ENCODE assay signal across 27 cellular contexts in genomic region chr3:189143321-189143720, GRCh38. TPM values are rescaled to one million over a fixed set of nuclear protein-coding genes. Genes with fewer than 3 reads are reported as not detected.
DNase-seq lines count a peak whose midpoint lies in the region; ATAC-seq and TF ChIP-seq lines count a peak whose summit lies in the region.
"Had no signal": no experiment of that assay in that cellular context is flagged by ENCODE, and none has a peak within 500 bp of the region (broad histone marks: within the 10 kb centered on the region; RNA-seq: fewer than 3 reads in every experiment).

No MANE protein-coding gene starts in this region.

- TF ChIP-seq POLR2A in breast epithelium (IDR thresholded peaks at IDR 0.05): no peak
- no peak for TF ChIP-seq POLR2A in uterus (IDR thresholded peaks at IDR 0.05)

- H3K4me3 Mint-ChIP-seq in MCF 10A (ENCODE audit: unreplicated experiment) (no peak overlapping the region), T-cell (no peak overlapping the region), GM23338 (no peak overlapping the region)
- H3K4me3 Mint-ChIP-seq: activated CD4-positive, alpha-beta T cell treated with anti-CD3 and anti-CD28 coated beads, Interleukin-2, amount 10 ng/mL, durations not matched to agents 7 days and 5 days; activated CD8-positive, alpha-beta memory T cell treated with anti-CD3 and anti-CD28 coated beads, Interleukin-2, amount 10 ng/mL, durations not matched to agents 7 days and 5 days; brain; CD8-positive, alpha-beta T cell; stimulated activated naive CD8-positive, alpha-beta T cell treated with anti-CD3 and anti-CD28 coated beads, Interleukin-15, Interleukin-2, amounts not matched to agents 100 ng/mL and 50 ng/mL, for 24 hours; WTC11 had no signal

- POLR2A ChIA-PET in MCF 10A (lab: Yijun Ruan, JAX) (interaction anchor here (0.6 to 1.6 kb wide), 4 partner anchors 21 to 639 kb away, joined by 3 to 5 read pairs (median 4); no protein-coding TSS in a partner anchor), T-cell (lab: Charles Lee) (no interaction called here)

- DNase-seq in breast epithelium (ENCODE audit: low spot score in 2 of 2): no peak
- DNase-seq in MCF 10A (ENCODE audit: unreplicated experiment): no peak
- DNase-seq in T-cell: no peak
- DNase-seq in iris pigment epithelial cell (ENCODE audit: low read depth): peak; percentile 23
- DNase-seq in uterus: no peak
- DNase-seq in GM23338 (ENCODE audit: low spot score): no peak
- no peak for DNase-seq in T-helper 1 cell
- no peak for DNase-seq in NCI-H2081 treated with DMSO at 0.1 percent for 48 hours (lab: John Stamatoyannopoulos, UW)
- DNase-seq: activated CD4-positive, alpha-beta T cell treated with anti-CD3 and anti-CD28 coated beads, Interleukin-2, amount 10 ng/mL, durations not matched to agents 7 days and 5 days; activated CD8-positive, alpha-beta memory T cell treated with anti-CD3 and anti-CD28 coated beads, Interleukin-2, amount 10 ng/mL, durations not matched to agents 7 days and 5 days; activated naive CD4-positive, alpha-beta T cell treated with Interleukin-2 at 50 U/mL for 16 hours; activated T-cell treated with anti-CD3 and anti-CD28 coated beads, Interleukin-2, amount 50 U/mL, for 48 hours; DMS 273 treated with DMSO at 0.1 percent for 48 hours; heart right ventricle; left cardiac atrium; mammary epithelial cell; NCI-H1436; NCI-H2107; NCI-H446 treated with DMSO at 0.1 percent for 48 hours; PC-9; thyroid gland had no signal

- H3K4me3 ChIP-seq in breast epithelium: no peak overlapping the region
- no peak overlapping the region for H3K4me3 ChIP-seq in uterus
- H3K4me3 ChIP-seq in GM23338: no peak overlapping the region
- H3K4me3 ChIP-seq: heart right ventricle, PC-9, thyroid gland had no signal

- H3K9me2 ChIP-seq in GM23338 (ENCODE audit: insufficient read depth): no peaks in the 10 kb centered on the region

- H3K4me1 Mint-ChIP-seq in MCF 10A (ENCODE audit: insufficient read depth, unreplicated experiment): peaks cover 6% of the 10 kb centered on the region
- peaks cover 12 to 37% (median 36%) of the 10 kb centered on the region in 3 donors for H3K4me1 Mint-ChIP-seq in T-cell
- peaks cover 6% of the 10 kb centered on the region for H3K4me1 Mint-ChIP-seq in GM23338

- H3K36me3 Mint-ChIP-seq in MCF 10A (ENCODE audit: insufficient read depth, unreplicated experiment) (no peaks in the 10 kb centered on the region), T-cell (no peaks in the 10 kb centered on the region), GM23338 (ENCODE audit: low read depth) (no peaks in the 10 kb centered on the region)
- H3K36me3 Mint-ChIP-seq: brain; CD8-positive, alpha-beta T cell; WTC11 had no signal

- no peak overlapping the region for H2AFZ ChIP-seq in GM23338
- H2AFZ ChIP-seq: PC-9 had no signal

- H3K27ac Mint-ChIP-seq in MCF 10A (ENCODE audit: low read depth, unreplicated experiment): no peak overlapping the region
- peak overlapping the region; percentile 2 to 9 for H3K27ac Mint-ChIP-seq in T-cell
- no peak overlapping the region for H3K27ac Mint-ChIP-seq in GM23338
- H3K27ac Mint-ChIP-seq: activated CD4-positive, alpha-beta T cell treated with anti-CD3 and anti-CD28 coated beads, Interleukin-2, amount 10 ng/mL, durations not matched to agents 7 days and 5 days; brain; stimulated activated naive CD8-positive, alpha-beta T cell treated with anti-CD3 and anti-CD28 coated beads, Interleukin-15, Interleukin-2, amounts not matched to agents 100 ng/mL and 50 ng/mL, for 24 hours; WTC11 had no signal

- no peak overlapping the region for H3K4me2 ChIP-seq in GM23338
- H3K4me2 ChIP-seq: PC-9 had no signal

- CTCF ChIA-PET in MCF 10A (lab: Yijun Ruan, JAX) (interaction anchor here (0.7 to 4.1 kb wide), 2 partner anchors 143 to 1404 kb away, joined by 3 to 27 read pairs; no protein-coding TSS in a partner anchor), T-cell (lab: Charles Lee) (interaction anchor here (0.5 to 7.1 kb wide), 12 partner anchors 22 to 1404 kb away, joined by 3 to 81 read pairs (median 6); partner anchors contain the start of gene BCL6 (in 1 of the 2))

- H4K20me1 ChIP-seq in GM23338 (replicated peaks; ENCODE audit: insufficient read depth): no peaks in the 10 kb centered on the region

- no peaks in the 10 kb centered on the region for H3F3A ChIP-seq in GM23338 (replicated peaks; ENCODE audit: low read depth)

- no peaks in the 10 kb centered on the region for H3K27me3 ChIP-seq in breast epithelium
- H3K27me3 ChIP-seq in uterus: no peaks in the 10 kb centered on the region
- no peaks in the 10 kb centered on the region for H3K27me3 ChIP-seq in GM23338 (ENCODE audit: insufficient read depth)
- H3K27me3 ChIP-seq: heart right ventricle, thyroid gland had no signal

- no peak for ATAC-seq in T-cell (replicated peaks in 1 of 4)
- ATAC-seq in GM23338: no peak
- ATAC-seq: heart right ventricle, Right ventricle myocardium inferior, WTC11 had no signal

- H3K36me3 ChIP-seq in breast epithelium: no peaks in the 10 kb centered on the region
- H3K36me3 ChIP-seq in uterus: no peaks in the 10 kb centered on the region
- no peaks in the 10 kb centered on the region for H3K36me3 ChIP-seq in GM23338 (ENCODE audit: insufficient read depth)
- H3K36me3 ChIP-seq: heart right ventricle, thyroid gland had no signal

- H3K27me3 Mint-ChIP-seq in MCF 10A (ENCODE audit: insufficient read depth, unreplicated experiment) (peaks cover 11% of the 10 kb centered on the region), T-cell (no peaks in the 10 kb centered on the region), GM23338 (ENCODE audit: insufficient read depth, low read depth, poor library complexity) (peaks cover 7% of the 10 kb centered on the region)
- H3K27me3 Mint-ChIP-seq: activated CD8-positive, alpha-beta memory T cell treated with anti-CD3 and anti-CD28 coated beads, Interleukin-2, amount 10 ng/mL, durations not matched to agents 7 days and 5 days; stimulated activated naive CD8-positive, alpha-beta T cell treated with anti-CD3 and anti-CD28 coated beads, Interleukin-15, Interleukin-2, amounts not matched to agents 100 ng/mL and 50 ng/mL, for 24 hours had no signal

- intact Hi-C loops in breast epithelium (cut with DNase I; ENCODE audit: low total_unique reads): no loop called here
- intact Hi-C loops in MCF 10A (cut with micrococcal nuclease): loop anchor here (10.0 kb wide), 1 partner anchor 1919 kb away; no protein-coding TSS in a partner anchor
- intact Hi-C loops in uterus (cut with DNase I; ENCODE audit: low total_unique reads): loop anchor here (10.0 kb wide), 1 partner anchor 179 kb away; no protein-coding TSS in a partner anchor

- H3K27ac ChIP-seq in breast epithelium: peak overlapping the region; percentile 14 to 61
- peak overlapping the region; percentile 68 for H3K27ac ChIP-seq in uterus
- H3K27ac ChIP-seq in GM23338 (ENCODE audit: low read depth): no peak overlapping the region
- H3K27ac ChIP-seq: PC-9, thyroid gland had no signal

- BruUV-seq in MCF 10A (replicated peaks; lab: Mats Ljungman, UMichigan): no TSS peak

- no peaks in the 10 kb centered on the region for H3K79me2 ChIP-seq in GM23338 (replicated peaks; ENCODE audit: insufficient read depth)

- H3K4me1 ChIP-seq in breast epithelium (no peaks in the 10 kb centered on the region), uterus (peaks cover 13 to 17% of the 10 kb centered on the region in 2 donors), GM23338 (ENCODE audit: insufficient read depth) (no peaks in the 10 kb centered on the region)

- no peak for TF ChIP-seq CTCF in breast epithelium (IDR thresholded peaks at IDR 0.05)
- TF ChIP-seq CTCF in MCF 10A (IDR thresholded peaks at IDR 0.05; ENCODE audit: unreplicated experiment): no peak
- TF ChIP-seq CTCF in uterus (IDR thresholded peaks at IDR 0.05): peak in 1 of 4 experiments; percentile 4
- TF ChIP-seq CTCF in GM23338 (conservative IDR thresholded peaks at IDR 0.05; ENCODE audit: low read depth in 2 of 2): no peak

- H3K9me3 Mint-ChIP-seq in MCF 10A (ENCODE audit: unreplicated experiment) (no peaks in the 10 kb centered on the region), T-cell (no peaks in the 10 kb centered on the region), GM23338 (no peaks in the 10 kb centered on the region)
- H3K9me3 Mint-ChIP-seq: activated CD4-positive, alpha-beta T cell treated with anti-CD3 and anti-CD28 coated beads, Interleukin-2, amount 10 ng/mL, durations not matched to agents 7 days and 5 days; CD8-positive, alpha-beta T cell; stimulated activated naive CD8-positive, alpha-beta T cell treated with anti-CD3 and anti-CD28 coated beads, Interleukin-15, Interleukin-2, amounts not matched to agents 100 ng/mL and 50 ng/mL, for 24 hours; WTC11 had no signal

- H3K9me3 ChIP-seq in breast epithelium: no peaks in the 10 kb centered on the region
- no peaks in the 10 kb centered on the region for H3K9me3 ChIP-seq in uterus
- H3K9me3 ChIP-seq: heart right ventricle, thyroid gland had no signal

TF ChIP-seq in GM23338, 12 proteins besides CTCF, POLR2A, EP300 and RAD21 (continues in another document):
- TF ChIP-seq ETS1 (IDR thresholded peaks at IDR 0.05): no peak

RNA-seq across cellular contexts. Expression of gene TPRG1, which starts 28.4 kb away (rescaled TPM):
- total RNA-seq in breast epithelium (10 to 100 TPM; 29.2 to 65.9 (median 31.9) TPM), MCF 10A (2022) (1.5 and 2.0 TPM in 2 replicates), T-cell (10 to 100 TPM in 3 of 5 donors, 1 to 10 TPM in 2; 5.6 to 28.4 (median 15.5) TPM), uterus (10 to 100 TPM in 1 of 4 donors, 1 to 10 TPM in 3; 7.7 to 29.4 (median 8.3) TPM)
- total RNA-seq in GM23338 (2014; rRNA removed; shearing (Covaris generic)): 0.35 and 1.7 TPM in 2 replicates
- 0.26 and 0.74 TPM in 2 replicates for polyA plus RNA-seq in GM23338 (2016; fragmentation: Nextera tagmentation; extraction: Ambion mirVana)
- total RNA-seq: epithelial cell of proximal tubule had no signal

Comparison
In these comparisons a context has a peak if more than half of its experiments do, and no peak if none do; other contexts are left out.
1. H3K27ac Mint-ChIP-seq: peak in T-cell (2 of 2); none in MCF 10A (single experiment) and GM23338 (single experiment).